12 cellular contexts compared by ENCODE assay signal in the genomic region with DNA sequence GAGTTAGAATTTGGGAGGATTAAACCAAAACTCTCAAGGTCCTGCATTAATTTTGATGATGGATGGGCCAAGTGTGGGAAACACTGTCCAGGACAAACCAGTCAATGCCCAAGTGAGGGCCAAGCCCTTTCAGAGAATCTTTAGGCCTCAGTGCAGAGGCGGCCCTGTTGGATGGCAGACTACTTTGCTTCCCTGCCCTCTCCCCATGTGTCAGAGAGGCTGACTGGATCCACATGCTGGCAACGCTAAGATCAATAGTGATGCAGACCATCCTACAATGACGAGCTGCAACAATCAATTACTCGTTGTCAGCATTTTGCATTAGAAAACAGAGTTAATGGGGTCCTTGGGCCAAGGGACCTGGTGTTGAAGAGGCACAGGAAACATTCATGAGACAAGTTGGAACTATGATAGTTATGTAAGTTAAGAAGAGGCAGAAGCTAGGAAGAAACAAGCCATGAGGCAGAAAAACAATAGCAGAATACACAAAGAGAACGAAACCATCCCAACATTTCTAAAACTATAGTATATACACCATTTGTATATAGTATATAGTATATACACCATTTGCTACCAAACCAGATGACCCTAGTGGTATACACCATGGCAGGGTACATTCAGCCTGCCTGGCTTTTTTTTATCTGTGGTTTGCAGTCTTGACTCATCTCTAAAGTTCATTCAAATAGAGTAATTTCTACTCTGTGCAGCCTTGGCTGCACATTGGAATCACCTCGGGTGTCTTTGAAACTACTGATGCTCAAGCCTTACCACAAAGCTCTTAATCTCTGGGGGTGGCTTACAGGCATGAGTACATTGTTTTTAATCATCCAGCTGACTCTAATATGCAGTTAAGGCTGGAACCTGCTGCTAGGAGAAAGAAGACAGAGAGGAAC.
DNase-seq lines count a peak whose midpoint lies in the region; ATAC-seq lines count a peak whose summit lies in the region.
"Had no signal": no experiment of that assay in that cellular context is flagged by ENCODE, and none has a peak within 500 bp of the region (broad histone marks: within the 10 kb centered on the region; RNA-seq: fewer than 3 reads in every experiment).

No MANE protein-coding gene starts in this region.

- H3K27me3 ChIP-seq in NT2/D1 (ENCODE audit: insufficient read depth, insufficient read length) (no peaks in the 10 kb centered on the region), mesendoderm (ENCODE audit: insufficient read depth, low read length, poor library complexity) (no peaks in the 10 kb centered on the region)
- H3K27me3 ChIP-seq: BLaER1 treated with 17β-estradiol and CSF1 and Interleukin-3, amounts not matched to agents 10 nM and 100 nM had no signal

- no peak overlapping the region for H2AK5ac ChIP-seq in mesendoderm (ENCODE audit: low read length)

- POLR2A ChIA-PET in activated CD4-positive, alpha-beta memory T cell treated with anti-CD3 and anti-CD28 coated beads, Interleukin-2, amount 10 ng/mL, durations not matched to agents 7 days and 5 days (lab: Charles Lee): no interaction called here

- H2BK5ac ChIP-seq in mesendoderm (ENCODE audit: low read length): no peak overlapping the region

- H3K4ac ChIP-seq in mesendoderm (ENCODE audit: low read depth, low read length): no peak overlapping the region

- no CpG with 5 or more reads among the region's 6 CpGs for WGBS in mesendoderm (ENCODE audit: extremely low coverage, insufficient coverage, low lambda C conversion rate)

- H3K79me2 ChIP-seq in mesendoderm (ENCODE audit: control insufficient read depth, insufficient read depth, low read length): no peaks in the 10 kb centered on the region

- no peak overlapping the region for H2BK15ac ChIP-seq in mesendoderm (replicated peaks; ENCODE audit: low read depth)

- no peaks in the 10 kb centered on the region for H3K4me1 Mint-ChIP-seq in activated CD4-positive, alpha-beta memory T cell treated with anti-CD3 and anti-CD28 coated beads, Interleukin-2, amount 10 ng/mL, durations not matched to agents 7 days and 5 days

- H3K4me2 ChIP-seq in mesendoderm (ENCODE audit: low read length): no peak overlapping the region
- H3K4me2 ChIP-seq: BLaER1 treated with 17β-estradiol and CSF1 and Interleukin-3, amounts not matched to agents 10 nM and 100 nM had no signal

- H3K36me3 ChIP-seq in NT2/D1 (ENCODE audit: insufficient read depth, insufficient read length, low read length): no peaks in the 10 kb centered on the region
- no peaks in the 10 kb centered on the region for H3K36me3 ChIP-seq in mesendoderm (ENCODE audit: control insufficient read depth, insufficient read depth, low read length)
- H3K36me3 ChIP-seq: BLaER1 treated with 17β-estradiol and CSF1 and Interleukin-3, amounts not matched to agents 10 nM and 100 nM; thoracic aorta had no signal

- no peaks in the 10 kb centered on the region for H3K9me3 ChIP-seq in NT2/D1 (ENCODE audit: insufficient read depth, low read length)
- H3K9me3 ChIP-seq: BLaER1 treated with 17β-estradiol and CSF1 and Interleukin-3, amounts not matched to agents 10 nM and 100 nM; thoracic aorta had no signal

- H3K27ac Mint-ChIP-seq in activated CD4-positive, alpha-beta memory T cell treated with anti-CD3 and anti-CD28 coated beads, Interleukin-2, amount 10 ng/mL, durations not matched to agents 7 days and 5 days: no peak overlapping the region

- H2BK120ac ChIP-seq in mesendoderm (ENCODE audit: low read depth, low read length): no peak overlapping the region

- H3K4me3 ChIP-seq in NT2/D1 (ENCODE audit: insufficient read length, low read depth) (no peak overlapping the region), mesendoderm (ENCODE audit: low read length) (no peak overlapping the region)
- H3K4me3 ChIP-seq: BLaER1 treated with 17β-estradiol and CSF1 and Interleukin-3, amounts not matched to agents 10 nM and 100 nM; thoracic aorta had no signal

- no peak overlapping the region for H4K8ac ChIP-seq in mesendoderm (ENCODE audit: low read depth, low read length)

- no peak overlapping the region for H3K18ac ChIP-seq in mesendoderm (ENCODE audit: low read length)

- CTCF ChIA-PET in activated CD4-positive, alpha-beta memory T cell treated with anti-CD3 and anti-CD28 coated beads, Interleukin-2, amount 10 ng/mL, durations not matched to agents 7 days and 5 days (lab: Charles Lee): no interaction called here

- no peak overlapping the region for H3K23ac ChIP-seq in mesendoderm (ENCODE audit: low read length)

- H3K4me1 ChIP-seq in NT2/D1 (ENCODE audit: insufficient read depth, insufficient read length) (no peaks in the 10 kb centered on the region), mesendoderm (ENCODE audit: control insufficient read depth, low read depth, low read length) (no peaks in the 10 kb centered on the region)

- no peak overlapping the region for H3K56ac ChIP-seq in mesendoderm (ENCODE audit: low read length)

- no peaks in the 10 kb centered on the region for H3K36me3 Mint-ChIP-seq in activated CD4-positive, alpha-beta memory T cell treated with anti-CD3 and anti-CD28 coated beads, Interleukin-2, amount 10 ng/mL, durations not matched to agents 7 days and 5 days (ENCODE audit: low read depth)

- ATAC-seq in GM18499 (IDR thresholded peaks at IDR 0.05; ENCODE audit: insufficient read depth, unreplicated experiment) (peak; percentile 98), GM19467 (IDR thresholded peaks at IDR 0.05; ENCODE audit: unreplicated experiment) (peak; percentile 81), HG03025 (IDR thresholded peaks at IDR 0.05; ENCODE audit: low FRiP score, unreplicated experiment) (peak; percentile 74)

- no peaks in the 10 kb centered on the region for H3K27me3 Mint-ChIP-seq in activated CD4-positive, alpha-beta memory T cell treated with anti-CD3 and anti-CD28 coated beads, Interleukin-2, amount 10 ng/mL, durations not matched to agents 7 days and 5 days

- no peak overlapping the region for H3K9ac ChIP-seq in NT2/D1 (ENCODE audit: insufficient read length, low read depth)
- H3K9ac ChIP-seq in mesendoderm (ENCODE audit: low read length): no peak overlapping the region
- H3K9ac ChIP-seq: BLaER1 treated with 17β-estradiol and CSF1 and Interleukin-3, amounts not matched to agents 10 nM and 100 nM had no signal

- no peaks in the 10 kb centered on the region for H3K9me3 Mint-ChIP-seq in activated CD4-positive, alpha-beta memory T cell treated with anti-CD3 and anti-CD28 coated beads, Interleukin-2, amount 10 ng/mL, durations not matched to agents 7 days and 5 days

- no peaks in the 10 kb centered on the region for H3K79me1 ChIP-seq in mesendoderm (ENCODE audit: low read length)

- no peak overlapping the region for H3K27ac ChIP-seq in mesendoderm (ENCODE audit: low read depth, low read length)
- H3K27ac ChIP-seq: BLaER1 treated with 17β-estradiol and CSF1 and Interleukin-3, amounts not matched to agents 10 nM and 100 nM; thoracic aorta had no signal

- DNase-seq in NT2/D1 (ENCODE audit: low read depth, low spot score) (peak; percentile 2), GM19238 (ENCODE audit: insufficient read length, low spot score) (no peak), mesendoderm (no peak)
- DNase-seq in activated CD4-positive, alpha-beta memory T cell treated with anti-CD3 and anti-CD28 coated beads, Interleukin-2, amount 10 ng/mL, durations not matched to agents 7 days and 5 days: no peak
- no peak for DNase-seq in activated CD8-positive, alpha-beta memory T cell treated with anti-CD3 and anti-CD28 coated beads for 24 hours
- DNase-seq: NCI-H146; stimulated activated CD4-positive, alpha-beta T cell treated with anti-CD3 and anti-CD28 coated beads, Interleukin-4, amount 100 ng/mL, for 1 hour had no signal

- H3K4me3 Mint-ChIP-seq in activated CD4-positive, alpha-beta memory T cell treated with anti-CD3 and anti-CD28 coated beads, Interleukin-2, amount 10 ng/mL, durations not matched to agents 7 days and 5 days: no peak overlapping the region

- no peak overlapping the region for H4K5ac ChIP-seq in mesendoderm (ENCODE audit: low read length)
